ENCODE assay signal across 1 cellular context in the genomic region with DNA sequence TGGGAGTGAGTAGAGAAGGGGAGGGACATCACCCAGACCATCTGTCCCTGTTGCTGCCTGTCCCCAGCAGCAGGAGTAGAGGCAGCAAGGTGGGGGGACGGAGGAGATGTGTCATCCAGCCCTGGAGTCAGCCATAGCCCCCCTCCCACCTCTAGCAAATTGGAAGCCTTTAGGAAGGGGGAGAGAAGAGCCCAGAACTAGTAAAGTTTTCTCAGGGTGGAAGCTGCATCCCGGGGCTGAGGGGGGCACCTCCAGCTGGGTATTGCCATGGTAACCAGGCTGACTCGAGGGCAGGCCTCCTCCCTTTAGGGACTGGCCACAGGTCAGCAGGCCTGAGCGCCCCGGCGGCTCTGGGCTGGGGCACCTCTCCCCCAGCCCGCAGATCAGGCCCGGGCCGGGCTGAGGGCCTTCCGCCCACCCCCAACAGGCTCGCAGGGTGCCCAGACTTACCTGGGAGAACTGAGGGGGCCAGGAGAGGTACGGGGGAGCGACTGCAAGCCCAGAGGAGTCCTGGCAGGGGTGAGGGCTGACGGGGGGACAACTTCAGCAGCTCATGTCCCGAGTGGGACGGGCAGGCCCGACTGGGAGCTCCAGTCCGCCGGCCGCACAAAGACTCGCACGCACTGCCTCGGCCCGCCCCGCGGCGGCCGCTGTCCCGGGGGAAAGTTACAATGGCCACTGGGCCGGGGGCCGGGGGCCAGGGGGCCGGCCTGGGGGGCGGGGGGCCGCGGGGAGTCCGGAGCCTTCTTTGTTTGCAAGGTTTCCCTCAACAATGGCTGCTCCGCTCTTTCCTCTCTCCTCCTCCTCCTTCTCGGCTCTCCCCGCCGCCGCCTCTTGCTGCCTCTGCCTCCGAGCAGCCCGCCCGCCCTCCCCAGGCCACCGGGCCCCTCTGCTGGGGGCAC.
TF ChIP-seq lines count a peak whose summit lies in the region.

No MANE protein-coding gene starts in this region.

TF ChIP-seq in HepG2, 621 proteins besides CTCF, POLR2A, EP300 and RAD21 (continues in another document):
- TF ChIP-seq, protein P1, sequence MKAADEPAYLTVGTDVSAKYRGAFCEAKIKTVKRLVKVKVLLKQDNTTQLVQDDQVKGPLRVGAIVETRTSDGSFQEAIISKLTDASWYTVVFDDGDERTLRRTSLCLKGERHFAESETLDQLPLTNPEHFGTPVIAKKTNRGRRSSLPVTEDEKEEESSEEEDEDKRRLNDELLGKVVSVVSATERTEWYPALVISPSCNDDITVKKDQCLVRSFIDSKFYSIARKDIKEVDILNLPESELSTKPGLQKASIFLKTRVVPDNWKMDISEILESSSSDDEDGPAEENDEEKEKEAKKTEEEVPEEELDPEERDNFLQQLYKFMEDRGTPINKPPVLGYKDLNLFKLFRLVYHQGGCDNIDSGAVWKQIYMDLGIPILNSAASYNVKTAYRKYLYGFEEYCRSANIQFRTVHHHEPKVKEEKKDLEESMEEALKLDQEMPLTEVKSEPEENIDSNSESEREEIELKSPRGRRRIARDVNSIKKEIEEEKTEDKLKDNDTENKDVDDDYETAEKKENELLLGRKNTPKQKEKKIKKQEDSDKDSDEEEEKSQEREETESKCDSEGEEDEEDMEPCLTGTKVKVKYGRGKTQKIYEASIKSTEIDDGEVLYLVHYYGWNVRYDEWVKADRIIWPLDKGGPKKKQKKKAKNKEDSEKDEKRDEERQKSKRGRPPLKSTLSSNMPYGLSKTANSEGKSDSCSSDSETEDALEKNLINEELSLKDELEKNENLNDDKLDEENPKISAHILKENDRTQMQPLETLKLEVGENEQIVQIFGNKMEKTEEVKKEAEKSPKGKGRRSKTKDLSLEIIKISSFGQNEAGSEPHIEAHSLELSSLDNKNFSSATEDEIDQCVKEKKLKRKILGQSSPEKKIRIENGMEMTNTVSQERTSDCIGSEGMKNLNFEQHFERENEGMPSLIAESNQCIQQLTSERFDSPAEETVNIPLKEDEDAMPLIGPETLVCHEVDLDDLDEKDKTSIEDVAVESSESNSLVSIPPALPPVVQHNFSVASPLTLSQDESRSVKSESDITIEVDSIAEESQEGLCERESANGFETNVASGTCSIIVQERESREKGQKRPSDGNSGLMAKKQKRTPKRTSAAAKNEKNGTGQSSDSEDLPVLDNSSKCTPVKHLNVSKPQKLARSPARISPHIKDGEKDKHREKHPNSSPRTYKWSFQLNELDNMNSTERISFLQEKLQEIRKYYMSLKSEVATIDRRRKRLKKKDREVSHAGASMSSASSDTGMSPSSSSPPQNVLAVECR (CRISPR knock-in tag; IDR thresholded peaks at IDR 0.05; ENCODE audit: borderline replicate concordance): peak; percentile 23; the same call in 1 of the 2 replicates
- TF ChIP-seq MEIS2 (CRISPR knock-in tag; IDR thresholded peaks at IDR 0.05) (0 out of 2 replicates have a peak, but pooled peaks have one; percentile 12), ZNF891 (CRISPR knock-in tag; IDR thresholded peaks at IDR 0.05) (no peak), HMG20B (CRISPR knock-in tag; conservative IDR thresholded peaks at IDR 0.05) (no peak), REXO4 (CRISPR knock-in tag; IDR thresholded peaks at IDR 0.05; ENCODE audit: borderline replicate concordance) (no peak), SMAD1 (CRISPR knock-in tag; IDR thresholded peaks at IDR 0.05; ENCODE audit: borderline replicate concordance, low read depth) (no peak), ZNF333 (CRISPR knock-in tag; IDR thresholded peaks at IDR 0.05; ENCODE audit: borderline replicate concordance) (no peak), ZNF350 (CRISPR knock-in tag; IDR thresholded peaks at IDR 0.05; ENCODE audit: borderline replicate concordance, low read depth) (no peak; the same call in 1 of the 2 replicates), SIN3A (IDR thresholded peaks at IDR 0.05; ENCODE audit: borderline replicate concordance, low read depth, low read length) (peak; percentile 19; the same call in 1 of the 2 replicates), ZKSCAN1 (IDR thresholded peaks at IDR 0.05; ENCODE audit: low read length) (no peak), HNRNPL (IDR thresholded peaks at IDR 0.05; ENCODE audit: low read depth, low read length) (no peak), ZSCAN25 (CRISPR knock-in tag; IDR thresholded peaks at IDR 0.05) (0 out of 2 replicates have a peak, but pooled peaks have one; percentile 38), HDAC1 (CRISPR knock-in tag; IDR thresholded peaks at IDR 0.05) (peak; percentile 19), KLF6 (CRISPR knock-in tag; IDR thresholded peaks at IDR 0.05) (no peak), TOE1 (CRISPR knock-in tag; IDR thresholded peaks at IDR 0.05) (no peak), TCF7 (IDR thresholded peaks at IDR 0.05; ENCODE audit: low read depth) (no peak), RBFOX2 (IDR thresholded peaks at IDR 0.05; ENCODE audit: low read depth, low read length) (0 out of 2 replicates have a peak, but pooled peaks have one; percentile 25), ZNF101 (CRISPR knock-in tag; IDR thresholded peaks at IDR 0.05; ENCODE audit: borderline replicate concordance, low read depth) (no peak), ZNF614 (CRISPR knock-in tag; IDR thresholded peaks at IDR 0.05; ENCODE audit: borderline replicate concordance) (no peak), ATRX (CRISPR knock-in tag; IDR thresholded peaks at IDR 0.05; ENCODE audit: borderline replicate concordance) (no peak), ZFP36L1 (CRISPR knock-in tag; IDR thresholded peaks at IDR 0.05) (no peak), CCAR2 (optimal IDR thresholded peaks at IDR 0.05; ENCODE audit: low read depth, low read length) (no peak), KAT2B (IDR thresholded peaks at IDR 0.05; ENCODE audit: borderline replicate concordance, low read depth, low read length) (no peak), XRCC5 (optimal IDR thresholded peaks at IDR 0.05; ENCODE audit: low read length) (peak; percentile 16), HOXA5 (CRISPR knock-in tag; IDR thresholded peaks at IDR 0.05) (no peak), ETV6 (CRISPR knock-in tag; conservative IDR thresholded peaks at IDR 0.05) (no peak)
- TF ChIP-seq, protein P2, sequence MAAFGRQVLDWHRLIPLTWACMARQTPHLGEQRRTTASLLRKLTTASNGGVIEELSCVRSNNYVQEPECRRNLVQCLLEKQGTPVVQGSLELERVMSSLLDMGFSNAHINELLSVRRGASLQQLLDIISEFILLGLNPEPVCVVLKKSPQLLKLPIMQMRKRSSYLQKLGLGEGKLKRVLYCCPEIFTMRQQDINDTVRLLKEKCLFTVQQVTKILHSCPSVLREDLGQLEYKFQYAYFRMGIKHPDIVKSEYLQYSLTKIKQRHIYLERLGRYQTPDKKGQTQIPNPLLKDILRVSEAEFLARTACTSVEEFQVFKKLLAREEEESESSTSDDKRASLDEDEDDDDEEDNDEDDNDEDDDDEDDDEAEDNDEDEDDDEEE (CRISPR knock-in tag; IDR thresholded peaks at IDR 0.05): no peak
- TF ChIP-seq, protein P3, sequence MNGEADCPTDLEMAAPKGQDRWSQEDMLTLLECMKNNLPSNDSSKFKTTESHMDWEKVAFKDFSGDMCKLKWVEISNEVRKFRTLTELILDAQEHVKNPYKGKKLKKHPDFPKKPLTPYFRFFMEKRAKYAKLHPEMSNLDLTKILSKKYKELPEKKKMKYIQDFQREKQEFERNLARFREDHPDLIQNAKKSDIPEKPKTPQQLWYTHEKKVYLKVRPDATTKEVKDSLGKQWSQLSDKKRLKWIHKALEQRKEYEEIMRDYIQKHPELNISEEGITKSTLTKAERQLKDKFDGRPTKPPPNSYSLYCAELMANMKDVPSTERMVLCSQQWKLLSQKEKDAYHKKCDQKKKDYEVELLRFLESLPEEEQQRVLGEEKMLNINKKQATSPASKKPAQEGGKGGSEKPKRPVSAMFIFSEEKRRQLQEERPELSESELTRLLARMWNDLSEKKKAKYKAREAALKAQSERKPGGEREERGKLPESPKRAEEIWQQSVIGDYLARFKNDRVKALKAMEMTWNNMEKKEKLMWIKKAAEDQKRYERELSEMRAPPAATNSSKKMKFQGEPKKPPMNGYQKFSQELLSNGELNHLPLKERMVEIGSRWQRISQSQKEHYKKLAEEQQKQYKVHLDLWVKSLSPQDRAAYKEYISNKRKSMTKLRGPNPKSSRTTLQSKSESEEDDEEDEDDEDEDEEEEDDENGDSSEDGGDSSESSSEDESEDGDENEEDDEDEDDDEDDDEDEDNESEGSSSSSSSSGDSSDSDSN (CRISPR knock-in tag; IDR thresholded peaks at IDR 0.05): peak; percentile 42; the same call in 1 of the 2 replicates
- TF ChIP-seq, protein P4, sequence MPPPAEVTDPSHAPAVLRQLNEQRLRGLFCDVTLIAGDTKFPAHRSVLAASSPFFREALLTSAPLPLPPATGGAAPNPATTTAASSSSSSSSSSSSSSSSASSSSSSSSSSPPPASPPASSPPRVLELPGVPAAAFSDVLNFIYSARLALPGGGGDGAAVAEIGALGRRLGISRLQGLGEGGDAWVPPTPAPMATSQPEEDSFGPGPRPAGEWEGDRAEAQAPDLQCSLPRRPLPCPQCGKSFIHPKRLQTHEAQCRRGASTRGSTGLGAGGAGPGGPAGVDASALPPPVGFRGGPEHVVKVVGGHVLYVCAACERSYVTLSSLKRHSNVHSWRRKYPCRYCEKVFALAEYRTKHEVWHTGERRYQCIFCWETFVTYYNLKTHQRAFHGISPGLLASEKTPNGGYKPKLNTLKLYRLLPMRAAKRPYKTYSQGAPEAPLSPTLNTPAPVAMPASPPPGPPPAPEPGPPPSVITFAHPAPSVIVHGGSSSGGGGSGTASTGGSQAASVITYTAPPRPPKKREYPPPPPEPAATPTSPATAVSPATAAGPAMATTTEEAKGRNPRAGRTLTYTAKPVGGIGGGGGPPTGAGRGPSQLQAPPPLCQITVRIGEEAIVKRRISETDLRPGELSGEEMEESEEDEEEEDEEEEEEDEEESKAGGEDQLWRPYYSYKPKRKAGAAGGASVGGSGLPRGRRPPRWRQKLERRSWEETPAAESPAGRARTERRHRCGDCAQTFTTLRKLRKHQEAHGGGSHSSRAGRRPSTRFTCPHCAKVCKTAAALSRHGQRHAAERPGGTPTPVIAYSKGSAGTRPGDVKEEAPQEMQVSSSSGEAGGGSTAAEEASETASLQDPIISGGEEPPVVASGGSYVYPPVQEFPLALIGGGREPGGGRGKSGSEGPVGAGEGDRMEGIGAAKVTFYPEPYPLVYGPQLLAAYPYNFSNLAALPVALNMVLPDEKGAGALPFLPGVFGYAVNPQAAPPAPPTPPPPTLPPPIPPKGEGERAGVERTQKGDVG (CRISPR knock-in tag; IDR thresholded peaks at IDR 0.05; ENCODE audit: borderline replicate concordance): no peak
- TF ChIP-seq, protein P5, sequence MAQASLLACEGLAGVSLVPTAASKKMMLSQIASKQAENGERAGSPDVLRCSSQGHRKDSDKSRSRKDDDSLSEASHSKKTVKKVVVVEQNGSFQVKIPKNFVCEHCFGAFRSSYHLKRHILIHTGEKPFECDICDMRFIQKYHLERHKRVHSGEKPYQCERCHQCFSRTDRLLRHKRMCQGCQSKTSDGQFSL (CRISPR knock-in tag; IDR thresholded peaks at IDR 0.05): no peak
- TF ChIP-seq, protein P6, sequence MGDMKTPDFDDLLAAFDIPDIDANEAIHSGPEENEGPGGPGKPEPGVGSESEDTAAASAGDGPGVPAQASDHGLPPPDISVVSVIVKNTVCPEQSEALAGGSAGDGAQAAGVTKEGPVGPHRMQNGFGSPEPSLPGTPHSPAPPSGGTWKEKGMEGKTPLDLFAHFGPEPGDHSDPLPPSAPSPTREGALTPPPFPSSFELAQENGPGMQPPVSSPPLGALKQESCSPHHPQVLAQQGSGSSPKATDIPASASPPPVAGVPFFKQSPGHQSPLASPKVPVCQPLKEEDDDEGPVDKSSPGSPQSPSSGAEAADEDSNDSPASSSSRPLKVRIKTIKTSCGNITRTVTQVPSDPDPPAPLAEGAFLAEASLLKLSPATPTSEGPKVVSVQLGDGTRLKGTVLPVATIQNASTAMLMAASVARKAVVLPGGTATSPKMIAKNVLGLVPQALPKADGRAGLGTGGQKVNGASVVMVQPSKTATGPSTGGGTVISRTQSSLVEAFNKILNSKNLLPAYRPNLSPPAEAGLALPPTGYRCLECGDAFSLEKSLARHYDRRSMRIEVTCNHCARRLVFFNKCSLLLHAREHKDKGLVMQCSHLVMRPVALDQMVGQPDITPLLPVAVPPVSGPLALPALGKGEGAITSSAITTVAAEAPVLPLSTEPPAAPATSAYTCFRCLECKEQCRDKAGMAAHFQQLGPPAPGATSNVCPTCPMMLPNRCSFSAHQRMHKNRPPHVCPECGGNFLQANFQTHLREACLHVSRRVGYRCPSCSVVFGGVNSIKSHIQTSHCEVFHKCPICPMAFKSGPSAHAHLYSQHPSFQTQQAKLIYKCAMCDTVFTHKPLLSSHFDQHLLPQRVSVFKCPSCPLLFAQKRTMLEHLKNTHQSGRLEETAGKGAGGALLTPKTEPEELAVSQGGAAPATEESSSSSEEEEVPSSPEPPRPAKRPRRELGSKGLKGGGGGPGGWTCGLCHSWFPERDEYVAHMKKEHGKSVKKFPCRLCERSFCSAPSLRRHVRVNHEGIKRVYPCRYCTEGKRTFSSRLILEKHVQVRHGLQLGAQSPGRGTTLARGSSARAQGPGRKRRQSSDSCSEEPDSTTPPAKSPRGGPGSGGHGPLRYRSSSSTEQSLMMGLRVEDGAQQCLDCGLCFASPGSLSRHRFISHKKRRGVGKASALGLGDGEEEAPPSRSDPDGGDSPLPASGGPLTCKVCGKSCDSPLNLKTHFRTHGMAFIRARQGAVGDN (CRISPR knock-in tag; IDR thresholded peaks at IDR 0.05): peak; percentile 20; the same call in 1 of the 2 replicates
- TF ChIP-seq, protein P7, sequence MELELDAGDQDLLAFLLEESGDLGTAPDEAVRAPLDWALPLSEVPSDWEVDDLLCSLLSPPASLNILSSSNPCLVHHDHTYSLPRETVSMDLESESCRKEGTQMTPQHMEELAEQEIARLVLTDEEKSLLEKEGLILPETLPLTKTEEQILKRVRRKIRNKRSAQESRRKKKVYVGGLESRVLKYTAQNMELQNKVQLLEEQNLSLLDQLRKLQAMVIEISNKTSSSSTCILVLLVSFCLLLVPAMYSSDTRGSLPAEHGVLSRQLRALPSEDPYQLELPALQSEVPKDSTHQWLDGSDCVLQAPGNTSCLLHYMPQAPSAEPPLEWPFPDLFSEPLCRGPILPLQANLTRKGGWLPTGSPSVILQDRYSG (CRISPR knock-in tag; IDR thresholded peaks at IDR 0.05): no peak
- TF ChIP-seq, protein P8, sequence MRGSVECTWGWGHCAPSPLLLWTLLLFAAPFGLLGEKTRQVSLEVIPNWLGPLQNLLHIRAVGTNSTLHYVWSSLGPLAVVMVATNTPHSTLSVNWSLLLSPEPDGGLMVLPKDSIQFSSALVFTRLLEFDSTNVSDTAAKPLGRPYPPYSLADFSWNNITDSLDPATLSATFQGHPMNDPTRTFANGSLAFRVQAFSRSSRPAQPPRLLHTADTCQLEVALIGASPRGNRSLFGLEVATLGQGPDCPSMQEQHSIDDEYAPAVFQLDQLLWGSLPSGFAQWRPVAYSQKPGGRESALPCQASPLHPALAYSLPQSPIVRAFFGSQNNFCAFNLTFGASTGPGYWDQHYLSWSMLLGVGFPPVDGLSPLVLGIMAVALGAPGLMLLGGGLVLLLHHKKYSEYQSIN (CRISPR knock-in tag; IDR thresholded peaks at IDR 0.05; ENCODE audit: borderline replicate concordance): no peak
- TF ChIP-seq, protein P9, sequence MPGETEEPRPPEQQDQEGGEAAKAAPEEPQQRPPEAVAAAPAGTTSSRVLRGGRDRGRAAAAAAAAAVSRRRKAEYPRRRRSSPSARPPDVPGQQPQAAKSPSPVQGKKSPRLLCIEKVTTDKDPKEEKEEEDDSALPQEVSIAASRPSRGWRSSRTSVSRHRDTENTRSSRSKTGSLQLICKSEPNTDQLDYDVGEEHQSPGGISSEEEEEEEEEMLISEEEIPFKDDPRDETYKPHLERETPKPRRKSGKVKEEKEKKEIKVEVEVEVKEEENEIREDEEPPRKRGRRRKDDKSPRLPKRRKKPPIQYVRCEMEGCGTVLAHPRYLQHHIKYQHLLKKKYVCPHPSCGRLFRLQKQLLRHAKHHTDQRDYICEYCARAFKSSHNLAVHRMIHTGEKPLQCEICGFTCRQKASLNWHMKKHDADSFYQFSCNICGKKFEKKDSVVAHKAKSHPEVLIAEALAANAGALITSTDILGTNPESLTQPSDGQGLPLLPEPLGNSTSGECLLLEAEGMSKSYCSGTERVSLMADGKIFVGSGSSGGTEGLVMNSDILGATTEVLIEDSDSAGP (CRISPR knock-in tag; IDR thresholded peaks at IDR 0.05; ENCODE audit: borderline replicate concordance): no peak
